20 cellular contexts compared by ENCODE assay signal in the genomic region with DNA sequence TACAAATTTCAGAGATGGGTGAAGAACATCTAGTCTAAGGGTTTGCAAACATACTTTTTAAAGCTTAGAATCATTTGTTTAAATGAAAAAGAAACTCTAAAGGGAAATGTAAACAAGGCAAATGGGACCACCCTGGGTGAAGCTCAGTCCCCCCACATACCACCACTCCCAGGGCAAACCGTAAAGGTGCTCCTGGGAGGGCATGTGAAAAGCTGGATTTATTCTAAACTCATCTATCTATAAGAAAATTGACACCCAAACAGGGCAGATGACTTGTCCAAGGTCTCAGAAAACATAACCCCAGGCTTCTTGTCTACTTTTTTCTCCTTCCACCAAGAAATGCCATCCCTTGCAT.
A peak's percentile ranks its signal among the peaks of the same experiment; 100 is the strongest.
DNase-seq lines count a peak whose midpoint lies in the region; ATAC-seq, FAIRE-seq and TF ChIP-seq lines count a peak whose summit lies in the region.
"Had no signal": no experiment of that assay in that cellular context is flagged by ENCODE, and none has a peak within 500 bp of the region (broad histone marks: within the 10 kb centered on the region; RNA-seq: fewer than 3 reads in every experiment).

No MANE protein-coding gene starts in this region.

- ATAC-seq in WTC11 (peak; percentile 83), HG02623 (IDR thresholded peaks at IDR 0.05; ENCODE audit: unreplicated experiment) (no peak), pancreas (no peak)
- ATAC-seq: A549, GM12878, HCT116 had no signal

- no peak for DNase-seq in MCF 10A (ENCODE audit: unreplicated experiment)
- DNase-seq in breast epithelium (ENCODE audit: low spot score in 2 of 2): no peak
- no peak for DNase-seq in WTC11 (ENCODE audit: low spot score)
- no peak for DNase-seq in pancreas
- DNase-seq in lower leg skin (ENCODE audit: low spot score in 2 of 2): no peak
- DNase-seq: AML-193; CD4-positive, alpha-beta T cell; DMS153; DMS79 treated with DMSO at 0.1 percent for 48 hours; HFFc6 had no signal

- intact Hi-C loops in MCF 10A (cut with micrococcal nuclease) (no loop called here), breast epithelium (cut with DNase I; ENCODE audit: low total_unique reads) (loop anchor here (10.0 kb wide), 1 partner anchor 429 kb away; no protein-coding TSS in a partner anchor), pancreas (cut with DNase I) (no loop called here), lower leg skin (cut with DNase I; ENCODE audit: low total_unique reads) (no loop called here)

- TF ChIP-seq POLR2A in breast epithelium (IDR thresholded peaks at IDR 0.05) (no peak), lower leg skin (IDR thresholded peaks at IDR 0.05) (no peak)

- H3K36me3 ChIP-seq in breast epithelium (no peaks in the 10 kb centered on the region), iPS-18a (ENCODE audit: control insufficient read depth, low read depth, low read length) (no peaks in the 10 kb centered on the region), pancreas (no peaks in the 10 kb centered on the region)

- POLR2A ChIA-PET in MCF 10A (lab: Yijun Ruan, JAX): interaction anchor here (0.7 to 1.5 kb wide), 2 partner anchors 12 to 22 kb away, joined by 3 read pairs; no protein-coding TSS in a partner anchor
- POLR2A ChIA-PET in WTC11 (lab: Charles Lee): interaction anchor here (0.6 kb wide), 1 partner anchor 10 kb away, joined by 4 read pairs; no protein-coding TSS in a partner anchor

- H3K4me3 ChIP-seq in breast epithelium (no peak overlapping the region), iPS-18a (ENCODE audit: low read length) (peak overlapping the region; percentile 76), pancreas (no peak overlapping the region), lower leg skin (ENCODE audit: low read depth, poor library complexity, severe bottlenecking) (no peak overlapping the region)
- H3K4me3 ChIP-seq: A549, GM12878 had no signal

- TF ChIP-seq CTCF in MCF 10A (IDR thresholded peaks at IDR 0.05; ENCODE audit: unreplicated experiment): no peak
- TF ChIP-seq CTCF in breast epithelium (IDR thresholded peaks at IDR 0.05): no peak
- no peak for TF ChIP-seq CTCF in WTC11 (IDR thresholded peaks at IDR 0.05)
- TF ChIP-seq CTCF in pancreas (IDR thresholded peaks at IDR 0.05): no peak
- no peak for TF ChIP-seq CTCF in lower leg skin (IDR thresholded peaks at IDR 0.05)

- H3K9ac ChIP-seq in iPS-18a (ENCODE audit: low read length): peak overlapping the region; percentile 68

- no peak overlapping the region for H3K4me3 Mint-ChIP-seq in MCF 10A (ENCODE audit: unreplicated experiment)
- peak overlapping the region; percentile 98 for H3K4me3 Mint-ChIP-seq in WTC11
- H3K4me3 Mint-ChIP-seq: CD4-positive, alpha-beta T cell; HFFc6 had no signal

- 56 to 62% methylated on average over 1 of the region's 1 CpG for WGBS in pancreas, 2 donors
- WGBS in lower leg skin, 2 donors: 95 to 96% methylated on average over 1 of the region's 1 CpG

- no TSS peak for BruUV-seq in MCF 10A (replicated peaks; lab: Mats Ljungman, UMichigan)

- H3K4me1 ChIP-seq in breast epithelium (no peaks in the 10 kb centered on the region), iPS-18a (ENCODE audit: control insufficient read depth, low read depth, low read length) (peaks cover 10% of the 10 kb centered on the region), pancreas (no peaks in the 10 kb centered on the region)
- H3K4me1 ChIP-seq: A549 had no signal

- H3K27ac Mint-ChIP-seq in MCF 10A (ENCODE audit: low read depth, unreplicated experiment) (peak overlapping the region; percentile 16), WTC11 (peak overlapping the region; percentile 99)
- H3K27ac Mint-ChIP-seq: CD4-positive, alpha-beta T cell; HFFc6 had no signal

- no peaks in the 10 kb centered on the region for H3K27me3 Mint-ChIP-seq in MCF 10A (ENCODE audit: insufficient read depth, unreplicated experiment)
- H3K27me3 Mint-ChIP-seq in WTC11 (ENCODE audit: low read depth): no peaks in the 10 kb centered on the region; the same call in 1 of the 2 replicates
- H3K27me3 Mint-ChIP-seq: CD4-positive, alpha-beta T cell had no signal

- H3K9me3 Mint-ChIP-seq in MCF 10A (ENCODE audit: unreplicated experiment): no peaks in the 10 kb centered on the region
- H3K9me3 Mint-ChIP-seq in WTC11: peaks cover 25% of the 10 kb centered on the region
- H3K9me3 Mint-ChIP-seq: CD4-positive, alpha-beta T cell; HFFc6 had no signal

- CTCF ChIA-PET in MCF 10A (lab: Yijun Ruan, JAX): interaction anchor here (0.6 kb wide), 1 partner anchor 40 kb away, joined by 4 read pairs; no protein-coding TSS in a partner anchor
- CTCF ChIA-PET in WTC11 (lab: Charles Lee): interaction anchor here (0.9 kb wide), 1 partner anchor 13 kb away, joined by 3 read pairs; no protein-coding TSS in a partner anchor

- H3K27me3 ChIP-seq in breast epithelium (no peaks in the 10 kb centered on the region), iPS-18a (ENCODE audit: control insufficient read depth, insufficient read depth, low read length) (no peaks in the 10 kb centered on the region), pancreas (no peaks in the 10 kb centered on the region)

- H3K4me1 Mint-ChIP-seq in MCF 10A (ENCODE audit: insufficient read depth, unreplicated experiment) (no peaks in the 10 kb centered on the region), WTC11 (peaks cover 31% of the 10 kb centered on the region)

- H3K36me3 Mint-ChIP-seq in MCF 10A (ENCODE audit: insufficient read depth, unreplicated experiment) (peaks cover 4% of the 10 kb centered on the region), WTC11 (peaks cover 73% of the 10 kb centered on the region)

- no peak overlapping the region for H3K27ac ChIP-seq in breast epithelium
- peak overlapping the region; percentile 90 for H3K27ac ChIP-seq in iPS-18a (ENCODE audit: low read length)
- H3K27ac ChIP-seq in pancreas: no peak overlapping the region
- H3K27ac ChIP-seq: 22Rv1, A549, C4-2B had no signal

- FAIRE-seq in pancreas (lab: Jason Lieb, UNC): no peak
- FAIRE-seq: A549, GM12878, GM19239, H54, HTR-8/SVneo had no signal

- no peaks in the 10 kb centered on the region for H3K9me3 ChIP-seq in breast epithelium
- H3K9me3 ChIP-seq in iPS-18a (ENCODE audit: control insufficient read depth, low read depth, low read length): no peaks in the 10 kb centered on the region
- no peaks in the 10 kb centered on the region for H3K9me3 ChIP-seq in pancreas
- H3K9me3 ChIP-seq: A549 had no signal

TF ChIP-seq in WTC11, 78 proteins besides CTCF, POLR2A, EP300 and RAD21:
- TF ChIP-seq, protein P1, sequence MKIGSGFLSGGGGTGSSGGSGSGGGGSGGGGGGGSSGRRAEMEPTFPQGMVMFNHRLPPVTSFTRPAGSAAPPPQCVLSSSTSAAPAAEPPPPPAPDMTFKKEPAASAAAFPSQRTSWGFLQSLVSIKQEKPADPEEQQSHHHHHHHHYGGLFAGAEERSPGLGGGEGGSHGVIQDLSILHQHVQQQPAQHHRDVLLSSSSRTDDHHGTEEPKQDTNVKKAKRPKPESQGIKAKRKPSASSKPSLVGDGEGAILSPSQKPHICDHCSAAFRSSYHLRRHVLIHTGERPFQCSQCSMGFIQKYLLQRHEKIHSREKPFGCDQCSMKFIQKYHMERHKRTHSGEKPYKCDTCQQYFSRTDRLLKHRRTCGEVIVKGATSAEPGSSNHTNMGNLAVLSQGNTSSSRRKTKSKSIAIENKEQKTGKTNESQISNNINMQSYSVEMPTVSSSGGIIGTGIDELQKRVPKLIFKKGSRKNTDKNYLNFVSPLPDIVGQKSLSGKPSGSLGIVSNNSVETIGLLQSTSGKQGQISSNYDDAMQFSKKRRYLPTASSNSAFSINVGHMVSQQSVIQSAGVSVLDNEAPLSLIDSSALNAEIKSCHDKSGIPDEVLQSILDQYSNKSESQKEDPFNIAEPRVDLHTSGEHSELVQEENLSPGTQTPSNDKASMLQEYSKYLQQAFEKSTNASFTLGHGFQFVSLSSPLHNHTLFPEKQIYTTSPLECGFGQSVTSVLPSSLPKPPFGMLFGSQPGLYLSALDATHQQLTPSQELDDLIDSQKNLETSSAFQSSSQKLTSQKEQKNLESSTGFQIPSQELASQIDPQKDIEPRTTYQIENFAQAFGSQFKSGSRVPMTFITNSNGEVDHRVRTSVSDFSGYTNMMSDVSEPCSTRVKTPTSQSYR (CRISPR knock-in tag; IDR thresholded peaks at IDR 0.05): no peak
- peak; percentile 22; the same call in 1 of the 2 replicates for TF ChIP-seq TEAD1 (CRISPR knock-in tag; IDR thresholded peaks at IDR 0.05)
